Comparison of ENCODE assay signal across 13 cellular contexts in genomic region chr20:56658341-56658947, GRCh38. TPM values are rescaled to one million over a fixed set of nuclear protein-coding genes. Genes with fewer than 3 reads are reported as not detected.
"Had no signal": no experiment of that assay in that cellular context is flagged by ENCODE, and none has a peak within 500 bp of the region (broad histone marks: within the 10 kb centered on the region; RNA-seq: fewer than 3 reads in every experiment).

No MANE protein-coding gene starts in this region.

RNA-seq across cellular contexts. Expression of gene TFAP2C, which starts 29.3 kb away (rescaled TPM):
- total RNA-seq: activated B cell treated with CpG ODN at 0.5 μM for 24 hours; activated CD4-positive, alpha-beta memory T cell treated with anti-CD3 and anti-CD28 coated beads for 36 hours; activated CD4-positive, alpha-beta memory T cell treated with anti-CD3 and anti-CD28 coated beads, Interleukin-2, amount 10 ng/mL, durations not matched to agents 7 days and 5 days; activated CD4-positive, alpha-beta T cell treated with anti-CD3 and anti-CD28 coated beads for 36 hours; activated CD4-positive, alpha-beta T cell treated with anti-CD3 and anti-CD28 coated beads, Interleukin-2, amount 10 ng/mL, durations not matched to agents 24 days and 14 days; activated CD4-positive, alpha-beta T cell treated with anti-CD3 and anti-CD28 coated beads, Interleukin-2, amount 10 ng/mL, durations not matched to agents 7 days and 5 days; activated CD8-positive, alpha-beta memory T cell treated with anti-CD3 and anti-CD28 coated beads for 36 hours; activated CD8-positive, alpha-beta memory T cell treated with anti-CD3 and anti-CD28 coated beads, Interleukin-2, amount 10 ng/mL, durations not matched to agents 7 days and 5 days; activated CD8-positive, alpha-beta T cell treated with anti-CD3 and anti-CD28 coated beads for 36 hours; activated CD8-positive, alpha-beta T cell treated with anti-CD3 and anti-CD28 coated beads, Interleukin-2, amount 10 ng/mL, durations not matched to agents 7 days and 5 days; T-helper 1 cell treated with Interleukin-12 subunit alpha and Interleukin-12 subunit beta and Interleukin-4 antibody, amounts not matched to agents 30 ng/mL and 1 ng/mL, for 36 hours; T-helper 17 cell; T-helper 2 cell treated with Interferon-gamma antibody and Interleukin-4, amounts not matched to agents 100 ng/mL and 5 ng/mL, for 36 hours had no signal
